In the genomic region with DNA sequence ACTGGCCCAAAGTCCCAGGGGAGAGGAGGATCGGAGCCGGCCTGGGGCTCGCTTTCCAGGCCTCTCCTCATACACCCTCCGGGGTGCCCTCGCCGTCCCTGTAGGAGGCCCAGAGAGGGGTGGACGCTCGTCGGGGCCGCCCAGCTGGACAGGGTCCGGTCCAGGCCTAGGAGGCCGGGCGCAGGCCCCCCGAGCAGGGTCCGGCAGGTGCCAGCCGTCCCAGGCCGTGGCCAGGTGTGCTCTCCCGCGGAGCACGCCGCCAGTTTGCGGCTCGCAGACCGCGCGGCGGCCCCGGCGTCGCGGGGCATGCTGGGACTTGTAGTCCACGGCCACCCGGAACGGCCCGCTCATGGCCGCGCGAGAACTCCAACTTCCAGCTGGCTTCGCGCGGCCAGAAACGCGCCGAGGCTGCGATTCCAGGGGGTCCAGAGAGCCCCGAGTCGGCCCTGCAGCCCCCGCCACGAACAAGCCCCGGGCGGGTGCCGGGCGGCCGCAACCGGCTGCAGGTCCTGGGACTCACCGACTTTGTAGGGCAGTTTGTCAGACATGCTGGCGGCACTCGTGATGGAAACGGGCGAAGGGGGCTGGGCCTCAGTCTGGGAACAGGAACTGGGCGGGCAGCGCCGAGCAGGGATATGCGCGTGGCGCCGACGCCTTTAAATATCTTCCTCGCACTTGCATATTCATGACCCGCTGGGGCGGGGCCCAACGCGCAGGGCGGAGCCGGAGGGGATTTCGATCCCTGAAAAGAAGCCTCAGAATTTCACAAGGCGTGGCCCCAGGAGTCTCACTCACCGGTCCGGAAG, we compare ENCODE assay signal across 8 cellular contexts. TPM values are rescaled to one million over a fixed set of nuclear protein-coding genes. Genes with fewer than 3 reads are reported as not detected.
A peak's percentile ranks its signal among the peaks of the same experiment; 100 is the strongest.
DNase-seq lines count a peak whose midpoint lies in the region; ATAC-seq and TF ChIP-seq lines count a peak whose summit lies in the region.

A gene (minus strand): TSS at position 633 of the 806 bp plus-strand sequence. CDS start 85 bp downstream, at position 548.

- H3K27ac ChIP-seq in OCI-LY3 (ENCODE audit: low read length), result peak within 1 kb of the TSS; percentile 73

- H3K36me3 ChIP-seq in OCI-LY3 (replicated peaks; ENCODE audit: low read depth, low read length), result peaks cover 19% of the 10 kb centered on the region

- H3K4me1 ChIP-seq in OCI-LY3 (ENCODE audit: low read length) (peaks cover 42% of the 10 kb centered on the region), mononuclear cell (ENCODE audit: insufficient read depth, low read length) (peaks cover 50% of the 10 kb centered on the region)

- H3K27me3 ChIP-seq in OCI-LY3 (ENCODE audit: low read depth, low read length) (0 out of 2 replicates have a peak, but pooled peaks cover 2% of the 10 kb centered on the region), mononuclear cell (ENCODE audit: insufficient read depth, low read length) (no peaks in the 10 kb centered on the region)

- peak within 1 kb of the TSS; percentile 89 for H3K9ac ChIP-seq in OCI-LY3 (ENCODE audit: low read length)

- ATAC-seq in GM21515 (IDR thresholded peaks at IDR 0.05; ENCODE audit: unreplicated experiment), result peak; percentile 86

- TF ChIP-seq CTCF in OCI-LY3 (IDR thresholded peaks at IDR 0.05; ENCODE audit: low read depth, low read length), result 0 out of 2 replicates have a peak, but pooled peaks have one; percentile 6

- H3K4me3 ChIP-seq in OCI-LY3 (ENCODE audit: low read length) (peak within 1 kb of the TSS; percentile 81), mononuclear cell (ENCODE audit: low read length) (peak within 1 kb of the TSS; percentile 72)

- H3K4me2 ChIP-seq in OCI-LY3 (ENCODE audit: low read length), result peak within 1 kb of the TSS; percentile 77

- peaks cover 18% of the 10 kb centered on the region for H4K20me1 ChIP-seq in OCI-LY3 (ENCODE audit: insufficient read depth, low read length)

- H3K9me3 ChIP-seq in OCI-LY3 (ENCODE audit: insufficient read depth, low read length) (no peaks in the 10 kb centered on the region), mononuclear cell (ENCODE audit: low read depth, low read length) (no peaks in the 10 kb centered on the region)

- peak; percentile 95 for DNase-seq in D341Med (ENCODE audit: low spot score)
- DNase-seq in HuH-7 (ENCODE audit: low spot score), result peak; percentile 95
- peak; percentile 83 for DNase-seq in activated T-cell treated with anti-CD3 and anti-CD28 coated beads for 1 hour (ENCODE audit: low read depth)
- peak; percentile 94 for DNase-seq in epidermal melanocyte (ENCODE audit: insufficient read length, low spot score)
- DNase-seq in stimulated activated CD8-positive, alpha-beta memory T cell treated with anti-CD3 and anti-CD28 coated beads, Interleukin-4, amount 100 ng/mL, for 1 hour (ENCODE audit: low read depth in 2 of 2, low spot score in 1 of 2), result peak; percentile 78 to 83

- H3K79me2 ChIP-seq in OCI-LY3 (ENCODE audit: low read length), result peaks cover 50% of the 10 kb centered on the region

- H2AFZ ChIP-seq in OCI-LY3 (ENCODE audit: low read depth, low read length), result peak within 1 kb of the TSS; percentile 78

RNA-seq across cellular contexts. Expression of the gene that starts here (rescaled TPM):
- total RNA-seq in mononuclear cell, result 21.0 TPM

Comparison
In these comparisons a context has a peak if more than half of its experiments do, and no peak if none do; other contexts are left out.
1. Peak in every context shown above with its lines: DNase-seq, ATAC-seq, H3K4me3 ChIP-seq and H3K27ac ChIP-seq.